ENCODE assay signal across 10 cellular contexts in the genomic region with DNA sequence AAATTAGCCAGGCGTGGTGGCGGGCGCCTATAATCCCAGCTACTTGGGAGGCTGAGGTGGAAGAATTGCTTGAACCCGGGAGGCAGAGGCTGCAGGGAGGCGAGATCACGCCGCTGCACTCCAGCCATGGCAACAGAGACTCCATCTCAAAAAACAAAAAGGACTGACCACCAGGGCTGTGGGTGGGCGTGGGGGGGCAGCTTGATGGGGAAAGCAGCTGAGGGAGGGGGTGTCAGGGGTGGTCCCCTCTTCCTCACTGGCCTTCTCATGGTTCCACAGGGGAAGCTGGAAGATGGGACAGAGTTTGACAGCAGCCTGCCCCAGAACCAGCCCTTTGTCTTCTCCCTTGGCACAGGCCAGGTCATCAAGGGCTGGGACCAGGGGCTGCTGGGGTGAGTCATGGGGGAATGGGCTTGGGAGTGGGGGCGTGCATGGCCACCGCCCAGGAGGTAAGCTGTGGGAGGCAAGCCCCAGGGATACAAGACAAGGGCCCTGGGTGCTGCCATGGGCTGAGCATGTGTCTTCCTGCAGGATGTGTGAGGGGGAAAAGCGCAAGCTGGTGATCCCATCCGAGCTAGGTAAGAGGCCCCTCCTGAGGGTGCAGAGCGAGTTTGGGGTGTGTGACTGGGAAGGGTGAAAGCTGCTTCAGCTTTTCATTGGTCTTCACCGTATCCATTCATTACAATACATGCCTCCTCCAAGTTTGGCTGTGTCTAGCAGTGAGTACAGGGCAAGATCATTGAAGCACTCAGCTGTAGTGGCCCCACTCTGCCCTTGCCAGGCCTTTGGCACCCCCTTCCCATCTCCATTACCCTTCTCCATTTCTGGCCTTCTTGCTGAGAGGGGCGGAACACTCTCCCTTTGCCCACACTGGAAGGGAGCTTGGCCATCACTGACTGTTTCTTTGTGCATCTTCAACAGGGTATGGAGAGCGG. TPM values are rescaled to one million over a fixed set of nuclear protein-coding genes. Genes with fewer than 3 reads are reported as not detected.
DNase-seq lines count a peak whose midpoint lies in the region; ATAC-seq and TF ChIP-seq lines count a peak whose summit lies in the region.
"Had no signal": no experiment of that assay in that cellular context is flagged by ENCODE, and none has a peak within 500 bp of the region (broad histone marks: within the 10 kb centered on the region; RNA-seq: fewer than 3 reads in every experiment).

No MANE protein-coding gene starts in this region.

- no peak for TF ChIP-seq CTCF in HFFc6 (IDR thresholded peaks at IDR 0.05)
- TF ChIP-seq CTCF in astrocyte of the cerebellum (IDR thresholded peaks at IDR 0.05; ENCODE audit: low read depth, low read length, missing control alignments) = no peak

- DNase-seq in HFFc6 (no peak), astrocyte of the cerebellum (ENCODE audit: low read depth) (no peak), NCI-H146 treated with DMSO at 0.1 percent for 48 hours (lab: John Stamatoyannopoulos, UW; ENCODE audit: unreplicated experiment) (no peak), NCI-H187 (lab: John Stamatoyannopoulos, UW) (no peak), NCI-H2107 (lab: John Stamatoyannopoulos, UW) (no peak)
- DNase-seq in naive thymus-derived CD4-positive, alpha-beta T cell = no peak
- DNase-seq: amniotic stem cell, NCI-H510A had no signal

- peak overlapping the region; percentile 74 for H3K27ac Mint-ChIP-seq in HFFc6
- H3K27ac Mint-ChIP-seq in naive thymus-derived CD4-positive, alpha-beta T cell = peak overlapping the region in 8 of 9 donors; percentile 45 to 68 (median 54)

- H2AFZ ChIP-seq in ACC112 (ENCODE audit: low read length, unreplicated experiment) = no peak overlapping the region

- H3K4me1 Mint-ChIP-seq in HFFc6 (ENCODE audit: low read depth) = peaks cover 37% of the 10 kb centered on the region
- H3K4me1 Mint-ChIP-seq in naive thymus-derived CD4-positive, alpha-beta T cell = peaks cover 15 to 47% (median 35%) of the 10 kb centered on the region in 7 donors

- no peaks in the 10 kb centered on the region for H3K9me3 Mint-ChIP-seq in HFFc6
- H3K9me3 Mint-ChIP-seq in naive thymus-derived CD4-positive, alpha-beta T cell = no peaks in the 10 kb centered on the region

- H3K4me3 ChIP-seq in ACC112 (ENCODE audit: low read depth, low read length) = peak overlapping the region; percentile 84
- H3K4me3 ChIP-seq in astrocyte of the cerebellum (ENCODE audit: low read depth, low read length) = peak overlapping the region; percentile 92
- H3K4me3 ChIP-seq in naive thymus-derived CD4-positive, alpha-beta T cell (ENCODE audit: low read length) = no peak overlapping the region

- peaks cover 4% of the 10 kb centered on the region for H3K27me3 Mint-ChIP-seq in HFFc6 (ENCODE audit: insufficient read depth)
- no peaks in the 10 kb centered on the region for H3K27me3 Mint-ChIP-seq in naive thymus-derived CD4-positive, alpha-beta T cell

- peak overlapping the region; percentile 90 for H3K4me3 Mint-ChIP-seq in HFFc6
- peak overlapping the region; percentile 42 to 95 (median 88) for H3K4me3 Mint-ChIP-seq in naive thymus-derived CD4-positive, alpha-beta T cell

- peaks cover 37% of the 10 kb centered on the region for H3K79me2 ChIP-seq in ACC112 (ENCODE audit: control insufficient read depth, insufficient read depth, low read length, unreplicated experiment)

- no peak overlapping the region for H3K27ac ChIP-seq in ACC112 (ENCODE audit: low read depth, low read length)
- H3K27ac ChIP-seq in naive thymus-derived CD4-positive, alpha-beta T cell (ENCODE audit: low read depth, low read length) = no peak overlapping the region

- no peaks in the 10 kb centered on the region for H3K27me3 ChIP-seq in ACC112 (ENCODE audit: insufficient read depth, low read length)
- no peaks in the 10 kb centered on the region for H3K27me3 ChIP-seq in naive thymus-derived CD4-positive, alpha-beta T cell (ENCODE audit: control insufficient read depth in 2 of 2, insufficient read depth in 2 of 2, low read length in 2 of 2)

- no peak for ATAC-seq in naive thymus-derived CD4-positive, alpha-beta T cell
- ATAC-seq in GM19351 (IDR thresholded peaks at IDR 0.05; ENCODE audit: unreplicated experiment) = no peak

- no peaks in the 10 kb centered on the region for H3K36me3 ChIP-seq in ACC112 (ENCODE audit: insufficient read depth, low read length)
- peaks cover 0 to 19% (median 0%) of the 10 kb centered on the region in 3 experiments for H3K36me3 ChIP-seq in naive thymus-derived CD4-positive, alpha-beta T cell (ENCODE audit: control insufficient read depth in 2 of 3, insufficient read depth in 3 of 3, low read length in 3 of 3)

- POLR2A ChIA-PET in naive thymus-derived CD4-positive, alpha-beta T cell (lab: Charles Lee) = interaction anchor here (0.5 to 12.3 kb wide), 12 partner anchors 8 to 1620 kb away, joined by 3 to 154 read pairs (median 7); partner anchors contain the start of genes ESRRA, FERMT3, NUDT22 and PLCB3

- CTCF ChIA-PET in naive thymus-derived CD4-positive, alpha-beta T cell (lab: Charles Lee) = interaction anchor here (0.5 to 4.5 kb wide), 11 partner anchors 9 to 653 kb away, joined by 3 to 30 read pairs (median 4); partner anchors contain the start of genes FERMT3, PRDX5, TRMT112 and VEGFB

- in situ Hi-C loops in astrocyte of the cerebellum (cut with HindIII; ENCODE audit: low sequenced_read_pairs) = no loop called here

- H3K36me3 Mint-ChIP-seq in HFFc6 (ENCODE audit: low read depth) = peaks cover 16% of the 10 kb centered on the region
- peaks cover 0 to 1% (median 0%) of the 10 kb centered on the region in 5 donors for H3K36me3 Mint-ChIP-seq in naive thymus-derived CD4-positive, alpha-beta T cell

- peaks cover 40% of the 10 kb centered on the region for H3K4me1 ChIP-seq in ACC112 (ENCODE audit: control insufficient read depth, insufficient read depth, low read length, unreplicated experiment)
- peaks cover 25 to 35% of the 10 kb centered on the region in 2 donors for H3K4me1 ChIP-seq in naive thymus-derived CD4-positive, alpha-beta T cell (ENCODE audit: control insufficient read depth in 2 of 2, insufficient read depth in 2 of 2, low read length in 2 of 2)

- intact Hi-C loops in naive thymus-derived CD4-positive, alpha-beta T cell (cut with micrococcal nuclease) = loop anchor here in 1 of 2 donors (5.0 kb wide), 1 partner anchor 504 kb away; no protein-coding TSS in a partner anchor

- no peaks in the 10 kb centered on the region for H3K9me3 ChIP-seq in naive thymus-derived CD4-positive, alpha-beta T cell (ENCODE audit: control insufficient read depth in 2 of 3, low read length in 3 of 3)

RNA-seq across cellular contexts. Expression of gene FKBP2, which starts 2.3 kb away (rescaled TPM):
- total RNA-seq in HFFc6 (2021; fragmentation: NEBNext Ultra II Directional; extraction: Animal tissue kit (Norgen Biotek cat#: 25700)) = 10 to 100 TPM; 54.1 to 95.6 (median 73.1) TPM
- 10 to 100 TPM; 20.3 to 46.6 (median 33.5) TPM for total RNA-seq in naive thymus-derived CD4-positive, alpha-beta T cell
- 10 to 100 TPM; 61.8 to 81.4 TPM for polyA plus RNA-seq in naive thymus-derived CD4-positive, alpha-beta T cell

RNA-seq across cellular contexts. Expression of gene PPP1R14B, which starts 3.6 kb away (rescaled TPM):
- 100 to 1,000 TPM; 386 to 478 (median 429) TPM for total RNA-seq in HFFc6 (2021; fragmentation: NEBNext Ultra II Directional; extraction: Animal tissue kit (Norgen Biotek cat#: 25700))
- 100 to 1,000 TPM in 1 of 5 experiments, 10 to 100 TPM in 4; 20.1 to 116 (median 26.0) TPM for total RNA-seq in naive thymus-derived CD4-positive, alpha-beta T cell
- 10 to 100 TPM; 23.9 to 29.5 TPM for polyA plus RNA-seq in naive thymus-derived CD4-positive, alpha-beta T cell

RNA-seq across cellular contexts. Expression of gene PLCB3, which starts 8.1 kb away (rescaled TPM):
- total RNA-seq in HFFc6 (2021; fragmentation: NEBNext Ultra II Directional; extraction: Animal tissue kit (Norgen Biotek cat#: 25700)) = 10 to 100 TPM; 48.1 to 58.0 (median 51.8) TPM
- 10 to 100 TPM in 2 of 5 experiments, 1 to 10 TPM in 3; 3.3 to 12.1 (median 8.1) TPM for total RNA-seq in naive thymus-derived CD4-positive, alpha-beta T cell
- under 1 TPM; 0.19 to 0.81 TPM for polyA plus RNA-seq in naive thymus-derived CD4-positive, alpha-beta T cell

RNA-seq across cellular contexts. Expression of gene VEGFB, which starts 8.8 kb away (rescaled TPM):
- 10 to 100 TPM; 65.1 to 80.6 (median 71.2) TPM for total RNA-seq in HFFc6 (2021; fragmentation: NEBNext Ultra II Directional; extraction: Animal tissue kit (Norgen Biotek cat#: 25700))
- 10 to 100 TPM; 30.6 to 99.5 (median 88.0) TPM for total RNA-seq in naive thymus-derived CD4-positive, alpha-beta T cell
- polyA plus RNA-seq in naive thymus-derived CD4-positive, alpha-beta T cell = 10 to 100 TPM; 12.9 to 15.3 TPM

RNA-seq across cellular contexts. Expression of gene DNAJC4, which starts 12.8 kb away (rescaled TPM):
- total RNA-seq in HFFc6 (2021; fragmentation: NEBNext Ultra II Directional; extraction: Animal tissue kit (Norgen Biotek cat#: 25700)) = 10 to 100 TPM; 21.7 to 29.5 (median 23.2) TPM
- 10 to 100 TPM; 39.3 to 61.7 (median 47.4) TPM for total RNA-seq in naive thymus-derived CD4-positive, alpha-beta T cell
- 10 to 100 TPM; 24.3 to 26.7 TPM for polyA plus RNA-seq in naive thymus-derived CD4-positive, alpha-beta T cell
